Comparison of ENCODE assay signal across 15 cellular contexts in the genomic region with DNA sequence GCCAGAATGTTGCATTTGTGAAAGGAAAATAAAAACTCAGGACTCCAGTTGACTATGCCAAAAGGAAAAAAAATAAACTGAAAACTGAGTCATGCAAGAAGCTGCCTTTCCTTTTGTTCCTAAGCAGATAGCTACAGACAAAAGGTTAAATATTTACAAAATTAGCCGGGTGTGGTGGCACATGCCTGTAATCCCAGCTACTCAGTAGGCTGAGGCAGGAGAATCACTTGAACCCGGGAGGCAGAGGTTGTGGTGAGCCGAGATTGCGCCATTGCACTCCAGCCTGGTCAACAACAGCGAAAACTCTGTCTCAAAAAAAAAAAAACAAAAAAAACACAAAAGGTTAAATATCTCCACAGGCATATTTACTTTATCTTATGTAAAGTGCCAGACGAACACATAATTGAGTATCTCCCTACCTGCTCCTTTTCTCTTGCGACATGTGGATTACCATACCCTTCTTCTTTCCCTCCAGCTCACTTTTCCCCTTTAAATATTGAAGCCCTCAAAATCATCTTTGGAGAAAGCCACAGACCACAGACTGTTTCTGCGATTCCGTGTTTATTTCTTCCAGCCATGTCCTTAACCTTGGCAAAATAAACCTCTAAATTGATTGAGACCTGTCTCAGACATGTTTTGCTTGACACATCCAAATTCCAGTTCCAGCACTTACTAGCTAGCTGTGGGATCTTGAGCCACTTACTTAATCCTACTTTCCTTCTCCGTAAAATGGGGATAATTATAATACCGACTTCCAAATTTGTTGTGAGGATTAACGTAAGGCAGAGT. TPM values are rescaled to one million over a fixed set of nuclear protein-coding genes. Genes with fewer than 3 reads are reported as not detected.
DNase-seq lines count a peak whose midpoint lies in the region; ATAC-seq, FAIRE-seq and TF ChIP-seq lines count a peak whose summit lies in the region.
"Had no signal": no experiment of that assay in that cellular context is flagged by ENCODE, and none has a peak within 500 bp of the region (broad histone marks: within the 10 kb centered on the region; RNA-seq: fewer than 3 reads in every experiment).

No MANE protein-coding gene starts in this region.

- H3K36me3 Mint-ChIP-seq in astrocyte (ENCODE audit: low read depth, unreplicated experiment) (peaks cover 5% of the 10 kb centered on the region), immature natural killer cell (no peaks in the 10 kb centered on the region)

- peak overlapping the region; percentile 55 for H3K4me2 ChIP-seq in astrocyte (ENCODE audit: low read length)

- H3K4me3 ChIP-seq in astrocyte (ENCODE audit: insufficient read depth, low read depth, low read length) (no peak overlapping the region), gastrocnemius medialis (no peak overlapping the region)
- H3K4me3 ChIP-seq: spleen had no signal

- no peak for TF ChIP-seq POLR2A in gastrocnemius medialis (IDR thresholded peaks at IDR 0.05)

- H3K4me1 ChIP-seq in astrocyte (ENCODE audit: insufficient read depth, low read length) (peaks cover 18% of the 10 kb centered on the region), gastrocnemius medialis (peaks cover 16 to 17% of the 10 kb centered on the region in 2 donors)

- H3K27ac ChIP-seq in astrocyte (ENCODE audit: low read depth, low read length) (no peak overlapping the region), gastrocnemius medialis (peak overlapping the region in 3 of 4 donors; percentile 90 to 97 (median 91)), caudate nucleus (ENCODE audit: low read depth, low read length) (no peak overlapping the region)

- no peak overlapping the region for H3K9ac ChIP-seq in astrocyte (ENCODE audit: low read length)
- H3K9ac ChIP-seq: SK-N-SH had no signal

- peaks cover 4% of the 10 kb centered on the region for H3K27me3 ChIP-seq in astrocyte (ENCODE audit: insufficient read depth, low read length)
- H3K27me3 ChIP-seq in gastrocnemius medialis: no peaks in the 10 kb centered on the region
- H3K27me3 ChIP-seq: spleen had no signal

- H3K4me3 Mint-ChIP-seq in astrocyte (ENCODE audit: unreplicated experiment) (no peak overlapping the region), immature natural killer cell (peak overlapping the region in 2 of 5 donors; percentile 33 to 49)
- H3K4me3 Mint-ChIP-seq: stimulated activated naive CD8-positive, alpha-beta T cell treated with anti-CD3 and anti-CD28 coated beads, Interleukin-15, Interleukin-2, amounts not matched to agents 100 ng/mL and 50 ng/mL, for 24 hours had no signal

- FAIRE-seq in astrocyte (lab: Jason Lieb, UNC) (no peak), urothelium cell line (lab: Jason Lieb, UNC) (no peak)
- FAIRE-seq: colon, G401.6, islet of Langerhans had no signal

- H3K79me2 ChIP-seq in astrocyte (ENCODE audit: insufficient read depth, low read length): peaks cover 13% of the 10 kb centered on the region

- H3K4me1 Mint-ChIP-seq in astrocyte (ENCODE audit: low read depth, unreplicated experiment): peaks cover 12% of the 10 kb centered on the region
- H3K4me1 Mint-ChIP-seq in immature natural killer cell: peaks cover 35 to 37% of the 10 kb centered on the region in 2 donors

- H4K20me1 ChIP-seq in astrocyte (ENCODE audit: insufficient read depth, low read length): peaks cover 7% of the 10 kb centered on the region

- in situ Hi-C loops in gastrocnemius medialis (cut with MboI; ENCODE audit: low sequenced_read_pairs in 4 of 4): loop anchor here in 1 of 4 donors (10.0 kb wide), 1 partner anchor 117 kb away; no protein-coding TSS in a partner anchor

- no peak overlapping the region for H2AFZ ChIP-seq in astrocyte (ENCODE audit: low read depth, low read length)

- peak overlapping the region; percentile 15 for H3K27ac Mint-ChIP-seq in astrocyte (ENCODE audit: unreplicated experiment)
- H3K27ac Mint-ChIP-seq in immature natural killer cell: peak overlapping the region in 5 of 6 donors; percentile 60 to 95 (median 69)
- H3K27ac Mint-ChIP-seq: stimulated activated naive CD8-positive, alpha-beta T cell treated with anti-CD3 and anti-CD28 coated beads, Interleukin-15, Interleukin-2, amounts not matched to agents 100 ng/mL and 50 ng/mL, for 24 hours had no signal

- H3K36me3 ChIP-seq in astrocyte (ENCODE audit: insufficient read depth, low read length) (no peaks in the 10 kb centered on the region), gastrocnemius medialis (peaks cover 0 to 2% of the 10 kb centered on the region in 2 donors)

- DNase-seq in EL (peak; percentile 37), astrocyte (ENCODE audit: low read depth) (peak; percentile 36), immature natural killer cell (no peak), gastrocnemius medialis (no peak), urothelium cell line (ENCODE audit: low spot score) (no peak), caudate nucleus (lab: John Stamatoyannopoulos, UW) (no peak), sciatic nerve (ENCODE audit: low spot score) (no peak)
- DNase-seq: activated CD8-positive, alpha-beta memory T cell treated with anti-CD3 and anti-CD28 coated beads for 24 hours; SK-N-SH; spleen had no signal

- intact Hi-C loops in gastrocnemius medialis (cut with DNase I; ENCODE audit: low total_unique reads) (loop anchor here (10.0 kb wide), 1 partner anchor 297 kb away; a partner anchor contains a TSS), sciatic nerve (cut with DNase I) (no loop called here)

- TF ChIP-seq CTCF in astrocyte (IDR thresholded peaks at IDR 0.05; ENCODE audit: insufficient read depth, low read depth, low read length): no peak
- no peak for TF ChIP-seq CTCF in gastrocnemius medialis (IDR thresholded peaks at IDR 0.05 in 4 of 5, conservative IDR thresholded peaks at IDR 0.05 in 1 of 5)

- no peak for ATAC-seq in gastrocnemius medialis
- ATAC-seq in GM18909 (IDR thresholded peaks at IDR 0.05; ENCODE audit: poor library complexity, unreplicated experiment): no peak
- ATAC-seq in sciatic nerve: no peak

- H3K27me3 Mint-ChIP-seq in astrocyte (ENCODE audit: low read depth, unreplicated experiment): peaks cover 9% of the 10 kb centered on the region
- peaks cover 0 to 13% (median 4%) of the 10 kb centered on the region in 3 donors for H3K27me3 Mint-ChIP-seq in immature natural killer cell (ENCODE audit: low read depth in 3 of 3)
- H3K27me3 Mint-ChIP-seq: stimulated activated naive CD8-positive, alpha-beta T cell treated with anti-CD3 and anti-CD28 coated beads, Interleukin-15, Interleukin-2, amounts not matched to agents 100 ng/mL and 50 ng/mL, for 24 hours had no signal

- H3K9me3 ChIP-seq in astrocyte (ENCODE audit: insufficient read depth, low read depth, low read length): no peaks in the 10 kb centered on the region
- no peaks in the 10 kb centered on the region for H3K9me3 ChIP-seq in gastrocnemius medialis
- H3K9me3 ChIP-seq: SK-N-SH, spleen had no signal

- H3K9me3 Mint-ChIP-seq in astrocyte (ENCODE audit: unreplicated experiment) (no peaks in the 10 kb centered on the region), immature natural killer cell (no peaks in the 10 kb centered on the region)
- H3K9me3 Mint-ChIP-seq: stimulated activated naive CD8-positive, alpha-beta T cell treated with anti-CD3 and anti-CD28 coated beads, Interleukin-15, Interleukin-2, amounts not matched to agents 100 ng/mL and 50 ng/mL, for 24 hours had no signal

RNA-seq across cellular contexts. Expression of a gene that starts 2.3 kb away (rescaled TPM):
- total RNA-seq in astrocyte (22.7 and 25.2 TPM in 2 replicates), gastrocnemius medialis (10 to 100 TPM; 19.2 to 56.1 (median 42.4) TPM), sciatic nerve (32.3 TPM)
- polyA plus RNA-seq in immature natural killer cell: 10 to 100 TPM; 12.0 to 21.9 (median 18.4) TPM

RNA-seq across cellular contexts. Expression of a gene that starts 30.9 kb away (rescaled TPM):
- total RNA-seq in astrocyte: 35.5 and 36.3 TPM in 2 replicates
- 10 to 100 TPM; 30.8 to 55.9 (median 35.2) TPM for polyA plus RNA-seq in immature natural killer cell
- 10 to 100 TPM; 18.5 to 49.2 (median 46.2) TPM for total RNA-seq in gastrocnemius medialis
- 65.5 TPM for total RNA-seq in sciatic nerve

RNA-seq across cellular contexts. Expression of a gene that starts 52.8 kb away (rescaled TPM):
- total RNA-seq in astrocyte (1.7 and 1.9 TPM in 2 replicates), gastrocnemius medialis (10 to 100 TPM in 1 of 4 donors, 1 to 10 TPM in 1, not detected in 2; 8.7 to 17.6 TPM), sciatic nerve (2.8 TPM)
- polyA plus RNA-seq in immature natural killer cell: not detected

Comparison
In these comparisons a context has a peak if more than half of its experiments do, and no peak if none do; other contexts are left out.
1. DNase-seq: peak in EL (single experiment) and astrocyte (single experiment); none in immature natural killer cell (0 of 3), gastrocnemius medialis (0 of 2), urothelium cell line (single experiment), caudate nucleus (0 of 61) and sciatic nerve (single experiment).
2. H3K27ac ChIP-seq: peak in gastrocnemius medialis (3 of 4); none in astrocyte (single experiment) and caudate nucleus (single experiment).